ENCODE assay signal across 13 cellular contexts in genomic region chr15:64193971-64194370, GRCh38.
"Had no signal": no experiment of that assay in that cellular context is flagged by ENCODE, and none has a peak within 500 bp of the region (broad histone marks: within the 10 kb centered on the region; RNA-seq: fewer than 3 reads in every experiment).

No MANE protein-coding gene starts in this region.

- H3K9me3 Mint-ChIP-seq: central memory CD8-positive, alpha-beta T cell; effector memory CD8-positive, alpha-beta T cell; natural killer cell treated with Interleukin-12 subunit alpha and Interleukin-12 subunit beta and Interleukin-15 and Interleukin-18, amount 100 ng/mL, for 72 hours had no signal

- H3K27me3 ChIP-seq: body of pancreas, upper lobe of right lung had no signal

- H3K27ac Mint-ChIP-seq: natural killer cell treated with Interleukin-12 subunit alpha and Interleukin-12 subunit beta and Interleukin-15 and Interleukin-18, amount 100 ng/mL, for 72 hours had no signal

- H3K36me3 Mint-ChIP-seq: natural killer cell treated with Interleukin-12 subunit alpha and Interleukin-12 subunit beta and Interleukin-15 and Interleukin-18, amount 100 ng/mL, for 72 hours had no signal

- H3K4me1 ChIP-seq: body of pancreas, psoas muscle, upper lobe of right lung had no signal

- H3K4me3 Mint-ChIP-seq: central memory CD8-positive, alpha-beta T cell; effector memory CD8-positive, alpha-beta T cell; natural killer cell treated with Interleukin-12 subunit alpha and Interleukin-12 subunit beta and Interleukin-15 and Interleukin-18, amount 100 ng/mL, for 72 hours had no signal

- H3K9me3 ChIP-seq: body of pancreas, psoas muscle, upper lobe of right lung had no signal

- H3K4me3 ChIP-seq: body of pancreas, psoas muscle, upper lobe of right lung had no signal

- H3K27me3 Mint-ChIP-seq: central memory CD8-positive, alpha-beta T cell; effector memory CD8-positive, alpha-beta T cell; natural killer cell treated with Interleukin-12 subunit alpha and Interleukin-12 subunit beta and Interleukin-15 and Interleukin-18, amount 100 ng/mL, for 72 hours had no signal

- H3K27ac ChIP-seq: body of pancreas, psoas muscle, upper lobe of right lung had no signal

- DNase-seq: activated CD4-positive, alpha-beta T cell treated with anti-CD3 and anti-CD28 coated beads, Interleukin-2, amount 50 U/mL, for 1 hour; activated CD4-positive, CD25-positive, alpha-beta regulatory T cell; activated naive CD4-positive, alpha-beta T cell treated with anti-CD3 and anti-CD28 coated beads, Interleukin-2, amount 50 U/mL, for 16 hours; activated T-cell treated with anti-CD3 and anti-CD28 coated beads, Interleukin-2, amount 50 U/mL, for 1 hour; body of pancreas; effector memory CD8-positive, alpha-beta T cell; psoas muscle; stimulated activated CD4-positive, alpha-beta T cell treated with anti-CD3 and anti-CD28 coated beads, Interleukin-12 subunit alpha, Interleukin-12 subunit beta, amount 100 ng/mL, for 4 hours; stimulated activated naive CD4-positive, alpha-beta T cell treated with Interleukin-2 at 50 U/mL for 16 hours; T-helper 1 cell; upper lobe of right lung had no signal

- H3K4me1 Mint-ChIP-seq: central memory CD8-positive, alpha-beta T cell had no signal
